ENCODE assay signal across 8 cellular contexts in genomic region chr12:120495723-120496352, GRCh38. TPM values are rescaled to one million over a fixed set of nuclear protein-coding genes. Genes with fewer than 3 reads are reported as not detected.
DNase-seq lines count a peak whose midpoint lies in the region; ATAC-seq and TF ChIP-seq lines count a peak whose summit lies in the region.

Gene DYNLL1 (plus strand): TSS chr12:120496113. CDS start chr12:120496422, 309 bp downstream.

- H3K9me3 ChIP-seq in DND-41 (ENCODE audit: insufficient read depth, low read length, severe bottlenecking), result no peaks in the 10 kb centered on the region
- no peaks in the 10 kb centered on the region for H3K9me3 ChIP-seq in GM23248 (ENCODE audit: low read depth)
- H3K9me3 ChIP-seq in naive thymus-derived CD4-positive, alpha-beta T cell (ENCODE audit: control insufficient read depth in 2 of 3, low read length in 3 of 3), result no peaks in the 10 kb centered on the region

- peak within 1 kb of the TSS; percentile 62 for H3K9ac ChIP-seq in DND-41 (ENCODE audit: low read depth, low read length)
- H3K9ac ChIP-seq in GM23248, result peak within 1 kb of the TSS; percentile 87

- intact Hi-C loops in activated T-helper 1 cell treated with anti-CD3 and anti-CD28 coated beads, Interleukin-12 subunit alpha, Interleukin-12 subunit beta, Interleukin-2, Interleukin-4 antibody, amounts not matched to agents 30 ng/mL and 10 ng/mL and 1 ng/mL, durations not matched to agents 14 hours and 24 hours and 36 hours (cut with micrococcal nuclease), result loop anchor here (1.0 to 5.0 kb wide), 11 partner anchors 27 to 856 kb away; partner anchors contain the start of genes ANAPC5, COQ5, GATC and POP5
- intact Hi-C loops in naive thymus-derived CD4-positive, alpha-beta T cell (cut with micrococcal nuclease), result loop anchor here (1.0 to 2.0 kb wide), 11 partner anchors 27 to 190 kb away; partner anchors contain the start of genes COQ5 (in 2 of the 2), GATC (in 2 of the 2), SRSF9 (in 2 of the 2) and TRIAP1 (in 2 of the 2)

- peak; percentile 93 for ATAC-seq in DND-41 (ENCODE audit: insufficient read depth, low read depth)
- ATAC-seq in naive thymus-derived CD4-positive, alpha-beta T cell, result peak; percentile 99
- ATAC-seq in stimulated activated naive B cell treated with anti-CD40 and anti-IgM and Interleukin-4, amounts not matched to agents 10 μg/mL and 1 μg/mL and 100 μg/mL, for 72 hours (replicated peaks), result peak; percentile 96

- H3K36me3 ChIP-seq in DND-41 (ENCODE audit: insufficient read depth, low read length) (peaks cover 32% of the 10 kb centered on the region), GM23248 (ENCODE audit: low read depth) (peaks cover 14% of the 10 kb centered on the region)
- H3K36me3 ChIP-seq in naive thymus-derived CD4-positive, alpha-beta T cell (ENCODE audit: control insufficient read depth in 2 of 3, insufficient read depth in 3 of 3, low read length in 3 of 3), result peaks cover 0 to 14% (median 0%) of the 10 kb centered on the region in 3 experiments

- H3K4me3 ChIP-seq in DND-41 (ENCODE audit: low read depth in 1 of 2, low read length in 2 of 2), result peak within 1 kb of the TSS; percentile 89 to 90
- H3K4me3 ChIP-seq in GM23248, result peak within 1 kb of the TSS; percentile 99
- H3K4me3 ChIP-seq in naive thymus-derived CD4-positive, alpha-beta T cell (ENCODE audit: low read length), result peak within 1 kb of the TSS; percentile 82

- WGBS in GM23248 (ENCODE audit: low coverage in 1 of 2, low lambda C conversion rate in 2 of 2, missing lambda C conversion rate in 2 of 2), 2 experiments, result 1 to 2% methylated on average over 36 to 47 of the region's 51 CpGs

- peaks cover 37% of the 10 kb centered on the region for H3K4me1 Mint-ChIP-seq in activated T-helper 1 cell treated with anti-CD3 and anti-CD28 coated beads, Interleukin-12 subunit alpha, Interleukin-12 subunit beta, Interleukin-2, Interleukin-4 antibody, amounts not matched to agents 30 ng/mL and 10 ng/mL and 1 ng/mL, durations not matched to agents 14 hours and 24 hours and 36 hours (ENCODE audit: low read depth)
- H3K4me1 Mint-ChIP-seq in naive thymus-derived CD4-positive, alpha-beta T cell, result peaks cover 13 to 48% (median 33%) of the 10 kb centered on the region in 7 donors
- H3K4me1 Mint-ChIP-seq in stimulated activated naive B cell treated with anti-CD40 and anti-IgM and Interleukin-4, amounts not matched to agents 10 μg/mL and 1 μg/mL and 100 μg/mL, for 72 hours, result peaks cover 22 to 38% of the 10 kb centered on the region in 2 donors

- H2AFZ ChIP-seq in DND-41 (ENCODE audit: low read depth, low read length) (peak within 1 kb of the TSS; percentile 67), GM23248 (peak within 1 kb of the TSS; percentile 75)

- H3K27me3 ChIP-seq in DND-41 (ENCODE audit: insufficient read depth, low read length, poor library complexity), result no peaks in the 10 kb centered on the region
- no peaks in the 10 kb centered on the region for H3K27me3 ChIP-seq in GM23248 (replicated peaks; ENCODE audit: insufficient read depth)
- H3K27me3 ChIP-seq in naive thymus-derived CD4-positive, alpha-beta T cell (ENCODE audit: control insufficient read depth in 2 of 2, insufficient read depth in 2 of 2, low read length in 2 of 2), result no peaks in the 10 kb centered on the region

- H3K27me3 Mint-ChIP-seq in activated T-helper 1 cell treated with anti-CD3 and anti-CD28 coated beads, Interleukin-12 subunit alpha, Interleukin-12 subunit beta, Interleukin-2, Interleukin-4 antibody, amounts not matched to agents 30 ng/mL and 10 ng/mL and 1 ng/mL, durations not matched to agents 14 hours and 24 hours and 36 hours (ENCODE audit: insufficient read depth), result no peaks in the 10 kb centered on the region
- no peaks in the 10 kb centered on the region for H3K27me3 Mint-ChIP-seq in naive thymus-derived CD4-positive, alpha-beta T cell
- H3K27me3 Mint-ChIP-seq in stimulated activated naive B cell treated with anti-CD40 and anti-IgM and Interleukin-4, amounts not matched to agents 10 μg/mL and 1 μg/mL and 100 μg/mL, for 72 hours, result no peaks in the 10 kb centered on the region

- peak within 1 kb of the TSS; percentile 99 for H3K4me3 Mint-ChIP-seq in activated T-helper 1 cell treated with anti-CD3 and anti-CD28 coated beads, Interleukin-12 subunit alpha, Interleukin-12 subunit beta, Interleukin-2, Interleukin-4 antibody, amounts not matched to agents 30 ng/mL and 10 ng/mL and 1 ng/mL, durations not matched to agents 14 hours and 24 hours and 36 hours
- peak within 1 kb of the TSS; percentile 83 to 98 (median 94) for H3K4me3 Mint-ChIP-seq in naive thymus-derived CD4-positive, alpha-beta T cell
- peak within 1 kb of the TSS; percentile 91 to 94 for H3K4me3 Mint-ChIP-seq in stimulated activated naive B cell treated with anti-CD40 and anti-IgM and Interleukin-4, amounts not matched to agents 10 μg/mL and 1 μg/mL and 100 μg/mL, for 72 hours

- H3K79me2 ChIP-seq in DND-41 (ENCODE audit: insufficient read depth, low read length), result peaks cover 37% of the 10 kb centered on the region
- peaks cover 45% of the 10 kb centered on the region for H3K79me2 ChIP-seq in GM23248 (ENCODE audit: insufficient read depth)

- H3K27ac ChIP-seq in DND-41 (ENCODE audit: low read length) (peak within 1 kb of the TSS; percentile 66), GM23248 (peak within 1 kb of the TSS; percentile 63)
- peak within 1 kb of the TSS; percentile 84 for H3K27ac ChIP-seq in naive thymus-derived CD4-positive, alpha-beta T cell (ENCODE audit: low read depth, low read length)

- in situ Hi-C loops in GM23248 (cut with MboI), result no loop called here

- peaks cover 40% of the 10 kb centered on the region for H3F3A ChIP-seq in GM23248 (ENCODE audit: insufficient read depth)

- DNase-seq in DND-41 (peak; percentile 98), GM23248 (peak; percentile 98), Kasumi-1 (lab: John Stamatoyannopoulos, UW) (peak; percentile 91 to 92), RPMI7951 (ENCODE audit: low read depth) (peak; percentile 92), fibroblast of gingiva (ENCODE audit: low read depth) (peak; percentile 94)
- peak; percentile 98 for DNase-seq in activated T-helper 1 cell treated with anti-CD3 and anti-CD28 coated beads, Interleukin-12 subunit alpha, Interleukin-12 subunit beta, Interleukin-2, Interleukin-4 antibody, amounts not matched to agents 30 ng/mL and 10 ng/mL and 1 ng/mL, durations not matched to agents 14 hours and 24 hours and 36 hours (ENCODE audit: low spot score)
- DNase-seq in naive thymus-derived CD4-positive, alpha-beta T cell, result peak; percentile 95 to 99 (median 97)
- DNase-seq in stimulated activated naive B cell treated with anti-CD40 and anti-IgM and Interleukin-4, amounts not matched to agents 10 μg/mL and 1 μg/mL and 100 μg/mL, for 72 hours, result peak; percentile 98

- H3K27ac Mint-ChIP-seq in activated T-helper 1 cell treated with anti-CD3 and anti-CD28 coated beads, Interleukin-12 subunit alpha, Interleukin-12 subunit beta, Interleukin-2, Interleukin-4 antibody, amounts not matched to agents 30 ng/mL and 10 ng/mL and 1 ng/mL, durations not matched to agents 14 hours and 24 hours and 36 hours, result peak within 1 kb of the TSS; percentile 89
- peak within 1 kb of the TSS; percentile 58 to 94 (median 90) for H3K27ac Mint-ChIP-seq in naive thymus-derived CD4-positive, alpha-beta T cell
- H3K27ac Mint-ChIP-seq in stimulated activated naive B cell treated with anti-CD40 and anti-IgM and Interleukin-4, amounts not matched to agents 10 μg/mL and 1 μg/mL and 100 μg/mL, for 72 hours, result peak within 1 kb of the TSS; percentile 96

- no peak for TF ChIP-seq CTCF in DND-41 (IDR thresholded peaks at IDR 0.05; ENCODE audit: borderline replicate concordance, extremely low read depth, low read length, poor library complexity, severe bottlenecking)

- CTCF ChIA-PET in naive thymus-derived CD4-positive, alpha-beta T cell (lab: Charles Lee), result interaction anchor here (1.6 kb wide), 1 partner anchor 23 kb away, joined by 5 read pairs; no protein-coding TSS in a partner anchor

- H3K36me3 Mint-ChIP-seq in activated T-helper 1 cell treated with anti-CD3 and anti-CD28 coated beads, Interleukin-12 subunit alpha, Interleukin-12 subunit beta, Interleukin-2, Interleukin-4 antibody, amounts not matched to agents 30 ng/mL and 10 ng/mL and 1 ng/mL, durations not matched to agents 14 hours and 24 hours and 36 hours (ENCODE audit: low read depth), result peaks cover 29% of the 10 kb centered on the region
- H3K36me3 Mint-ChIP-seq in naive thymus-derived CD4-positive, alpha-beta T cell, result peaks cover 0 to 20% (median 4%) of the 10 kb centered on the region in 5 donors
- peaks cover 26 to 48% of the 10 kb centered on the region in 2 donors for H3K36me3 Mint-ChIP-seq in stimulated activated naive B cell treated with anti-CD40 and anti-IgM and Interleukin-4, amounts not matched to agents 10 μg/mL and 1 μg/mL and 100 μg/mL, for 72 hours

- H3K4me1 ChIP-seq in DND-41 (ENCODE audit: insufficient read depth, low read length) (peaks cover 25% of the 10 kb centered on the region), GM23248 (ENCODE audit: insufficient read depth) (peaks cover 20% of the 10 kb centered on the region)
- H3K4me1 ChIP-seq in naive thymus-derived CD4-positive, alpha-beta T cell (ENCODE audit: control insufficient read depth in 2 of 2, insufficient read depth in 2 of 2, low read length in 2 of 2), result peaks cover 9% of the 10 kb centered on the region in 2 donors

- peaks cover 25% of the 10 kb centered on the region for H4K20me1 ChIP-seq in DND-41 (ENCODE audit: insufficient read depth, low read length)
- H4K20me1 ChIP-seq in GM23248 (ENCODE audit: insufficient read depth), result peaks cover 15% of the 10 kb centered on the region

- no peaks in the 10 kb centered on the region for H3K9me2 ChIP-seq in GM23248 (ENCODE audit: insufficient read depth)

- no peaks in the 10 kb centered on the region for H3K9me3 Mint-ChIP-seq in activated T-helper 1 cell treated with anti-CD3 and anti-CD28 coated beads, Interleukin-12 subunit alpha, Interleukin-12 subunit beta, Interleukin-2, Interleukin-4 antibody, amounts not matched to agents 30 ng/mL and 10 ng/mL and 1 ng/mL, durations not matched to agents 14 hours and 24 hours and 36 hours
- H3K9me3 Mint-ChIP-seq in naive thymus-derived CD4-positive, alpha-beta T cell, result peaks cover 0 to 4% (median 0%) of the 10 kb centered on the region in 11 donors
- no peaks in the 10 kb centered on the region for H3K9me3 Mint-ChIP-seq in stimulated activated naive B cell treated with anti-CD40 and anti-IgM and Interleukin-4, amounts not matched to agents 10 μg/mL and 1 μg/mL and 100 μg/mL, for 72 hours

- H3K4me2 ChIP-seq in DND-41 (ENCODE audit: insufficient read depth, low read length) (peak within 1 kb of the TSS; percentile 89), GM23248 (ENCODE audit: unreplicated experiment) (peak within 1 kb of the TSS; percentile 91)

- POLR2A ChIA-PET in naive thymus-derived CD4-positive, alpha-beta T cell (lab: Charles Lee), result interaction anchor here (0.6 to 3.7 kb wide), 14 partner anchors 13 to 408 kb away, joined by 3 to 34 read pairs (median 5); partner anchors contain the start of genes COQ5, COX6A1, POP5 and RNU4-2

RNA-seq across cellular contexts. Expression of gene DYNLL1, which starts in this region (rescaled TPM):
- total RNA-seq in GM23248 (2014; rRNA removed; shearing (Covaris generic)), result 301 and 340 TPM in 2 replicates
- 778 and 782 TPM in 2 replicates for polyA plus RNA-seq in GM23248 (2016; fragmentation: Nextera tagmentation; extraction: Ambion mirVana)
- 585 and 618 TPM in 2 replicates for total RNA-seq in RPMI7951 (2014; rRNA removed; shearing (Covaris generic))
- total RNA-seq in activated T-helper 1 cell treated with anti-CD3 and anti-CD28 coated beads, Interleukin-12 subunit alpha, Interleukin-12 subunit beta, Interleukin-2, Interleukin-4 antibody, amounts not matched to agents 30 ng/mL and 10 ng/mL and 1 ng/mL, durations not matched to agents 14 hours and 24 hours and 36 hours, result 341 and 356 TPM in 2 replicates
- 100 to 1,000 TPM in 1 of 5 experiments, 10 to 100 TPM in 4; 35.0 to 301 (median 72.7) TPM for total RNA-seq in naive thymus-derived CD4-positive, alpha-beta T cell
- 100 to 1,000 TPM; 197 to 243 TPM for polyA plus RNA-seq in naive thymus-derived CD4-positive, alpha-beta T cell

Comparison
In these comparisons a context has a peak if more than half of its experiments do, and no peak if none do; other contexts are left out.
1. Peak in every context shown above with its lines: DNase-seq, ATAC-seq, H3K4me3 ChIP-seq and H3K27ac ChIP-seq.